Comparison of ENCODE assay signal across 8 cellular contexts in genomic region chr2:113888641-113889470, GRCh38. TPM values are rescaled to one million over a fixed set of nuclear protein-coding genes. Genes with fewer than 3 reads are reported as not detected.
DNase-seq lines count a peak whose midpoint lies in the region; ATAC-seq and TF ChIP-seq lines count a peak whose summit lies in the region.

No MANE protein-coding gene starts in this region.

- peak overlapping the region; percentile 97 for H3K27ac ChIP-seq in lower lobe of right lung

- H3K4me3 Mint-ChIP-seq in activated T-cell treated with anti-CD3 and anti-CD28 coated beads, Interleukin-2, amount 50 U/mL, for 4 hours, result peak overlapping the region; percentile 94
- H3K4me3 Mint-ChIP-seq in MCF 10A (ENCODE audit: unreplicated experiment) (peak overlapping the region; percentile 91), type B pancreatic cell (peak overlapping the region; percentile 100)

- no peak for DNase-seq in activated T-cell treated with anti-CD3 and anti-CD28 coated beads, Interleukin-2, amount 50 U/mL, for 4 hours
- DNase-seq in activated T-cell treated with anti-CD3 and anti-CD28 coated beads for 4 hours (no peak), MCF 10A (ENCODE audit: unreplicated experiment) (no peak), lower lobe of right lung (peak; percentile 66), type B pancreatic cell (ENCODE audit: extremely low spot score, unreplicated experiment) (no peak), left lobe of liver (ENCODE audit: low spot score) (no peak), GM19240 (ENCODE audit: insufficient read length, low spot score) (no peak), GF-D8 (lab: John Stamatoyannopoulos, UW) (no peak)

- no peaks in the 10 kb centered on the region for H3K27me3 ChIP-seq in lower lobe of right lung (ENCODE audit: low read depth)

- TF ChIP-seq CTCF in MCF 10A (IDR thresholded peaks at IDR 0.05; ENCODE audit: unreplicated experiment) (no peak), lower lobe of right lung (IDR thresholded peaks at IDR 0.05) (no peak), type B pancreatic cell (conservative IDR thresholded peaks at IDR 0.05) (no peak)

- TSS peak; percentile 56 for BruUV-seq in MCF 10A (replicated peaks; lab: Mats Ljungman, UMichigan)

- H3K4me1 ChIP-seq in lower lobe of right lung, result peaks cover 66% of the 10 kb centered on the region

- POLR2A ChIA-PET in MCF 10A (lab: Yijun Ruan, JAX), result interaction anchor here (0.7 to 11.9 kb wide), 15 partner anchors 11 to 174 kb away, joined by 3 to 234 read pairs (median 4); partner anchors contain the start of gene SLC35F5

- CTCF ChIA-PET in MCF 10A (lab: Yijun Ruan, JAX), result interaction anchor here (0.6 to 1.4 kb wide), 5 partner anchors 9 to 129 kb away, joined by 3 to 5 read pairs (median 3); no protein-coding TSS in a partner anchor

- H3K4me3 ChIP-seq in lower lobe of right lung, result peak overlapping the region; percentile 87

- H3K27ac Mint-ChIP-seq in MCF 10A (ENCODE audit: low read depth, unreplicated experiment) (peak overlapping the region; percentile 96), type B pancreatic cell (peak overlapping the region; percentile 99)

- intact Hi-C loops in MCF 10A (cut with micrococcal nuclease), result loop anchor here (1.0 to 5.0 kb wide), 4 partner anchors 46 to 662 kb away; partner anchors contain the start of gene SLC35F5
- intact Hi-C loops in lower lobe of right lung (cut with DNase I), result no loop called here

- H3K9me3 Mint-ChIP-seq in activated T-cell treated with anti-CD3 and anti-CD28 coated beads, Interleukin-2, amount 50 U/mL, for 4 hours, result no peaks in the 10 kb centered on the region
- H3K9me3 Mint-ChIP-seq in MCF 10A (ENCODE audit: unreplicated experiment), result no peaks in the 10 kb centered on the region
- H3K9me3 Mint-ChIP-seq in type B pancreatic cell, result no peaks in the 10 kb centered on the region

- peaks cover 23% of the 10 kb centered on the region for H3K36me3 Mint-ChIP-seq in activated T-cell treated with anti-CD3 and anti-CD28 coated beads, Interleukin-2, amount 50 U/mL, for 4 hours (ENCODE audit: insufficient read depth)
- H3K36me3 Mint-ChIP-seq in MCF 10A (ENCODE audit: insufficient read depth, unreplicated experiment), result peaks cover 19% of the 10 kb centered on the region
- peaks cover 18% of the 10 kb centered on the region for H3K36me3 Mint-ChIP-seq in type B pancreatic cell

- H3K36me3 ChIP-seq in lower lobe of right lung, result no peaks in the 10 kb centered on the region

- H3K27me3 Mint-ChIP-seq in activated T-cell treated with anti-CD3 and anti-CD28 coated beads, Interleukin-2, amount 50 U/mL, for 4 hours (ENCODE audit: low read depth), result no peaks in the 10 kb centered on the region
- H3K27me3 Mint-ChIP-seq in MCF 10A (ENCODE audit: insufficient read depth, unreplicated experiment), result no peaks in the 10 kb centered on the region
- no peaks in the 10 kb centered on the region for H3K27me3 Mint-ChIP-seq in type B pancreatic cell

- no peaks in the 10 kb centered on the region for H3K9me3 ChIP-seq in lower lobe of right lung

- H3K4me1 Mint-ChIP-seq in activated T-cell treated with anti-CD3 and anti-CD28 coated beads, Interleukin-2, amount 50 U/mL, for 4 hours (ENCODE audit: low read depth), result peaks cover 67% of the 10 kb centered on the region
- H3K4me1 Mint-ChIP-seq in MCF 10A (ENCODE audit: insufficient read depth, unreplicated experiment) (peaks cover 40% of the 10 kb centered on the region), type B pancreatic cell (ENCODE audit: unreplicated experiment) (peaks cover 51% of the 10 kb centered on the region)

- no peak for ATAC-seq in activated T-cell treated with anti-CD3 and anti-CD28 coated beads, Interleukin-2, amount 50 U/mL, for 4 hours
- no peak for ATAC-seq in lower lobe of right lung
- no peak for ATAC-seq in left lobe of liver

RNA-seq across cellular contexts. Expression of gene ACTR3, which starts 1.0 kb away (rescaled TPM):
- total RNA-seq in activated T-cell treated with anti-CD3 and anti-CD28 coated beads, Interleukin-2, amount 50 U/mL, for 4 hours, result 100 to 1,000 TPM; 517 to 534 (median 529) TPM
- 260 and 311 TPM in 2 replicates for total RNA-seq in MCF 10A (2022)
- total RNA-seq in lower lobe of right lung, result 269 TPM
- 175 and 217 TPM in 2 replicates for total RNA-seq in type B pancreatic cell (ENCODE audit: low replicate concordance)
- total RNA-seq in left lobe of liver, result 64.3 TPM
